8 cellular contexts compared by ENCODE assay signal in genomic region chr7:130695840-130696239, GRCh38. TPM values are rescaled to one million over a fixed set of nuclear protein-coding genes. Genes with fewer than 3 reads are reported as not detected.
DNase-seq lines count a peak whose midpoint lies in the region; ATAC-seq, FAIRE-seq and TF ChIP-seq lines count a peak whose summit lies in the region.

No MANE protein-coding gene starts in this region.

- H4K91ac ChIP-seq in trophoblast cell (ENCODE audit: low read depth, low read length) = no peak overlapping the region

- H2BK12ac ChIP-seq in trophoblast cell (ENCODE audit: low read length) = no peak overlapping the region

- ATAC-seq in GM19463 (IDR thresholded peaks at IDR 0.05; ENCODE audit: unreplicated experiment) = no peak

- WGBS in trophoblast cell (ENCODE audit: extremely low coverage, insufficient coverage, insufficient read length) = no CpG with 5 or more reads among the region's 2 CpGs

- no peaks in the 10 kb centered on the region for H3K36me3 ChIP-seq in keratinocyte (ENCODE audit: control insufficient read depth in 2 of 2, extremely low read depth in 1 of 2, insufficient read depth in 2 of 2, low read length in 2 of 2)
- H3K36me3 ChIP-seq in trophoblast cell (ENCODE audit: control insufficient read depth in 1 of 2, insufficient read depth in 2 of 2, low read length in 2 of 2) = no peaks in the 10 kb centered on the region

- FAIRE-seq in keratinocyte (lab: Jason Lieb, UNC) = no peak

- H2AFZ ChIP-seq in keratinocyte (ENCODE audit: control insufficient read depth, low read length) (no peak overlapping the region), trophoblast cell (ENCODE audit: insufficient read depth, low read length, poor library complexity) (no peak overlapping the region)

- H3K4me1 ChIP-seq in keratinocyte (ENCODE audit: control insufficient read depth, extremely low read depth, insufficient read depth, low read length) (no peaks in the 10 kb centered on the region), trophoblast cell (ENCODE audit: control insufficient read depth in 1 of 2, insufficient read depth in 2 of 2, low read length in 2 of 2) (no peaks in the 10 kb centered on the region)

- DNase-seq in HS-5 (ENCODE audit: low read depth) (peak; percentile 6), SKM-1 treated with dmso at 0.1 percent for 144 hours (lab: John Stamatoyannopoulos, UW; ENCODE audit: unreplicated experiment) (peak; percentile 13), keratinocyte (ENCODE audit: low read depth, low spot score) (no peak), putamen (ENCODE audit: low spot score) (no peak), trophoblast cell (no peak)
- DNase-seq in stimulated activated naive CD4-positive, alpha-beta T cell (lab: John Stamatoyannopoulos, UW) = no peak

- H3K18ac ChIP-seq in trophoblast cell (ENCODE audit: low read length) = no peak overlapping the region

- H2BK5ac ChIP-seq in trophoblast cell (ENCODE audit: low read depth, low read length, poor library complexity) = no peak overlapping the region

- H3K79me1 ChIP-seq in trophoblast cell (ENCODE audit: low read length) = no peaks in the 10 kb centered on the region

- TF ChIP-seq CTCF in C4-2B (conservative IDR thresholded peaks at IDR 0.05) (peak; percentile 66), keratinocyte (optimal IDR thresholded peaks at IDR 0.05 in 1 of 3, IDR thresholded peaks at IDR 0.05 in 1 of 3, conservative IDR thresholded peaks at IDR 0.05 in 1 of 3; ENCODE audit: extremely low read depth in 1 of 3, insufficient read depth in 2 of 3, low read length in 3 of 3) (peak; percentile 20 to 60 (median 53))

- no peak overlapping the region for H3K23ac ChIP-seq in trophoblast cell (ENCODE audit: low read length)

- no peaks in the 10 kb centered on the region for H3K79me2 ChIP-seq in keratinocyte (ENCODE audit: control insufficient read depth, insufficient read depth, low read length)
- H3K79me2 ChIP-seq in trophoblast cell (ENCODE audit: control insufficient read depth, insufficient read depth, low read length, poor library complexity) = no peaks in the 10 kb centered on the region

- H3K9ac ChIP-seq in keratinocyte (ENCODE audit: control insufficient read depth, extremely low read depth, insufficient read depth, low read length) (no peak overlapping the region), trophoblast cell (ENCODE audit: low read length) (no peak overlapping the region)

- no peak overlapping the region for H3K4ac ChIP-seq in trophoblast cell (ENCODE audit: low read depth, low read length)

- no peak overlapping the region for H3K14ac ChIP-seq in trophoblast cell (ENCODE audit: low read length)

- H3K4me2 ChIP-seq in keratinocyte (ENCODE audit: control insufficient read depth, extremely low read depth, insufficient read depth, low read depth, low read length) (no peak overlapping the region), trophoblast cell (ENCODE audit: low read length) (no peak overlapping the region)

- no peak overlapping the region for H4K12ac ChIP-seq in trophoblast cell (ENCODE audit: low read depth, low read length)

- H3K27me3 ChIP-seq in keratinocyte (ENCODE audit: control insufficient read depth, extremely low read depth, insufficient read depth, low read length) (no peaks in the 10 kb centered on the region), trophoblast cell (ENCODE audit: insufficient read depth, low read length) (no peaks in the 10 kb centered on the region)

- no peaks in the 10 kb centered on the region for H3K9me1 ChIP-seq in keratinocyte (ENCODE audit: control insufficient read depth, extremely low read depth, insufficient read depth, low read length)

- H4K20me1 ChIP-seq in keratinocyte (ENCODE audit: control insufficient read depth, extremely low read depth, insufficient read depth, low read length) = no peaks in the 10 kb centered on the region

- H3K9me3 ChIP-seq in keratinocyte (ENCODE audit: control insufficient read depth, low read depth, low read length) (no peaks in the 10 kb centered on the region), trophoblast cell (ENCODE audit: insufficient read depth, low read depth, low read length) (no peaks in the 10 kb centered on the region)

- no peak overlapping the region for H3K27ac ChIP-seq in C4-2B
- H3K27ac ChIP-seq in keratinocyte (ENCODE audit: control insufficient read depth, insufficient read depth, low read length) = no peak overlapping the region
- H3K27ac ChIP-seq in trophoblast cell (ENCODE audit: low read depth, low read length) = no peak overlapping the region

- no peak overlapping the region for H3K4me3 ChIP-seq in keratinocyte (ENCODE audit: control insufficient read depth in 2 of 3, extremely low read depth in 1 of 3, insufficient read depth in 2 of 3, low read depth in 1 of 3, low read length in 3 of 3)
- H3K4me3 ChIP-seq in trophoblast cell (ENCODE audit: low read depth, low read length) = no peak overlapping the region

- no peak overlapping the region for H2AK5ac ChIP-seq in trophoblast cell (ENCODE audit: low read length)

- dilution Hi-C loops in keratinocyte (cut with MboI; ENCODE audit: extremely low pct_ligation_motif_present, low sequenced_read_pairs) = no loop called here

- H4K8ac ChIP-seq in trophoblast cell (ENCODE audit: low read depth, low read length) = no peak overlapping the region

- no peak overlapping the region for H2BK120ac ChIP-seq in trophoblast cell (ENCODE audit: insufficient read depth, low read length, poor library complexity)

RNA-seq across cellular contexts. Expression of gene TSGA13, which starts 9.5 kb away (rescaled TPM):
- not detected in 3 replicates for polyA plus RNA-seq in keratinocyte
- not detected for polyA plus RNA-seq in keratinocyte (2011; ENCODE audit: low read depth)
- polyA plus RNA-seq in keratinocyte (2011; cell fraction: cytosol; rRNA removed) = not detected in 2 replicates
- not detected in 2 replicates for polyA plus RNA-seq in keratinocyte (2011; cell fraction: nucleus; rRNA removed)
- not detected in 2 replicates for polyA plus RNA-seq in keratinocyte (2012; ENCODE audit: low replicate concordance)
- polyA minus RNA-seq in keratinocyte = not detected in 3 replicates
- polyA minus RNA-seq in keratinocyte (2011; cell fraction: cytosol; rRNA and poly(A)+ RNA removed) = not detected
- polyA minus RNA-seq in keratinocyte (2011; cell fraction: nucleus; rRNA and poly(A)+ RNA removed) = not detected in 2 replicates
- polyA plus RNA-seq in trophoblast cell (2013) = not detected in 2 replicates

RNA-seq across cellular contexts. Expression of gene COPG2, which starts 27.3 kb away (rescaled TPM):
- polyA plus RNA-seq in keratinocyte = 31.6 to 38.8 TPM (median 35.6 TPM) in 3 replicates
- polyA plus RNA-seq in keratinocyte (2011; ENCODE audit: low read depth) = 16.7 TPM
- 24.0 and 42.0 TPM in 2 replicates for polyA plus RNA-seq in keratinocyte (2011; cell fraction: cytosol; rRNA removed)
- 42.2 and 45.0 TPM in 2 replicates for polyA plus RNA-seq in keratinocyte (2011; cell fraction: nucleus; rRNA removed)
- polyA plus RNA-seq in keratinocyte (2012; ENCODE audit: low replicate concordance) = 16.7 and 20.6 TPM in 2 replicates
- 12.2 to 54.2 TPM (median 45.6 TPM) in 3 replicates for polyA minus RNA-seq in keratinocyte
- polyA minus RNA-seq in keratinocyte (2011; cell fraction: cytosol; rRNA and poly(A)+ RNA removed) = 26.9 TPM
- 25.6 and 45.4 TPM in 2 replicates for polyA minus RNA-seq in keratinocyte (2011; cell fraction: nucleus; rRNA and poly(A)+ RNA removed)
- 22.2 and 23.0 TPM in 2 replicates for polyA plus RNA-seq in trophoblast cell (2013)

RNA-seq across cellular contexts. Expression of gene KLF14, which starts 38.2 kb away (rescaled TPM):
- polyA plus RNA-seq in keratinocyte = 0.01 to 0.03 TPM (median 0.03 TPM) in 3 replicates
- polyA plus RNA-seq in keratinocyte (2011; ENCODE audit: low read depth) = not detected
- polyA plus RNA-seq in keratinocyte (2011; cell fraction: cytosol; rRNA removed) = not detected in 2 replicates
- polyA plus RNA-seq in keratinocyte (2011; cell fraction: nucleus; rRNA removed) = not detected in 2 replicates
- not detected in 2 replicates for polyA plus RNA-seq in keratinocyte (2012; ENCODE audit: low replicate concordance)
- polyA minus RNA-seq in keratinocyte = not detected in 3 replicates
- polyA minus RNA-seq in keratinocyte (2011; cell fraction: cytosol; rRNA and poly(A)+ RNA removed) = not detected
- not detected in 2 replicates for polyA minus RNA-seq in keratinocyte (2011; cell fraction: nucleus; rRNA and poly(A)+ RNA removed)
- polyA plus RNA-seq in trophoblast cell (2013) = 0.05 and 0.08 TPM in 2 replicates

Comparison
In these comparisons a context has a peak if more than half of its experiments do, and no peak if none do; other contexts are left out.
1. DNase-seq: peak in HS-5 (single experiment) and SKM-1 treated with dmso at 0.1 percent for 144 hours (single experiment); none in keratinocyte (single experiment), putamen (single experiment), trophoblast cell (0 of 2) and stimulated activated naive CD4-positive, alpha-beta T cell (0 of 6).